In genomic region chr5:173017087-173017486, GRCh38 we compare ENCODE assay signal across 8 cellular contexts. TPM values are rescaled to one million over a fixed set of nuclear protein-coding genes. Genes with fewer than 3 reads are reported as not detected.
DNase-seq lines count a peak whose midpoint lies in the region; ATAC-seq and TF ChIP-seq lines count a peak whose summit lies in the region.
"Not testable (repeated sequence)": the region's sequence is repeated elsewhere in the genome, so short reads cannot be mapped to it uniquely, and the experiment has no call there.

No MANE protein-coding gene starts in this region.

- not testable (repeated sequence) for H3K4me1 ChIP-seq in GM23338 (ENCODE audit: insufficient read depth); endodermal cell (ENCODE audit: control insufficient read depth, insufficient read depth, low read length); smooth muscle cell (ENCODE audit: low read depth)
- H3K4me1 ChIP-seq in adipocyte (ENCODE audit: control insufficient read depth, insufficient read depth, low read length) (peaks cover 49% of the 10 kb centered on the region), upper lobe of right lung (peaks cover 48% of the 10 kb centered on the region)

- not testable (repeated sequence) for H3K4me3 ChIP-seq in GM23338, smooth muscle cell, upper lobe of right lung
- peak overlapping the region; percentile 13 for H3K4me3 ChIP-seq in adipocyte (ENCODE audit: low read length)
- peak overlapping the region; percentile 37 for H3K4me3 ChIP-seq in endodermal cell (ENCODE audit: low read length)

- not testable (repeated sequence) for H3K36me3 ChIP-seq in GM23338 (ENCODE audit: insufficient read depth); adipocyte (ENCODE audit: control insufficient read depth, insufficient read depth, low read length, severe bottlenecking); smooth muscle cell (ENCODE audit: low read depth)
- H3K36me3 ChIP-seq in endodermal cell (ENCODE audit: control insufficient read depth, insufficient read depth, low read length) (peaks cover 33% of the 10 kb centered on the region), upper lobe of right lung (peaks cover 22% of the 10 kb centered on the region)

- peak overlapping the region; percentile 79; the same call in 1 of the 2 replicates for H3K27ac Mint-ChIP-seq in GM23338
- H3K27ac Mint-ChIP-seq in activated CD4-positive, alpha-beta T cell treated with anti-CD3 and anti-CD28 coated beads for 36 hours: peak overlapping the region; percentile 73
- peak overlapping the region; percentile 84 for H3K27ac Mint-ChIP-seq in endodermal cell
- peak overlapping the region; percentile 9 to 84 (median 60) for H3K27ac Mint-ChIP-seq in naive thymus-derived CD8-positive, alpha-beta T cell

- H3K36me3 Mint-ChIP-seq in GM23338 (ENCODE audit: low read depth): peaks cover 22% of the 10 kb centered on the region; the same call in 2 of the 3 replicates
- peaks cover 34% of the 10 kb centered on the region for H3K36me3 Mint-ChIP-seq in activated CD4-positive, alpha-beta T cell treated with anti-CD3 and anti-CD28 coated beads for 36 hours (ENCODE audit: low read depth)
- H3K36me3 Mint-ChIP-seq in endodermal cell (ENCODE audit: low read depth): peaks cover 43% of the 10 kb centered on the region
- H3K36me3 Mint-ChIP-seq in naive thymus-derived CD8-positive, alpha-beta T cell: peaks cover 0 to 53% (median 18%) of the 10 kb centered on the region in 3 donors

- H3K9me3 ChIP-seq in adipocyte (ENCODE audit: control insufficient read depth, low read length); endodermal cell (ENCODE audit: control insufficient read depth, low read length); smooth muscle cell (replicated peaks; ENCODE audit: low read depth); upper lobe of right lung: not testable (repeated sequence)

- peaks cover 67% of the 10 kb centered on the region for H3K79me2 ChIP-seq in GM23338 (replicated peaks; ENCODE audit: insufficient read depth)
- H3K79me2 ChIP-seq in smooth muscle cell (ENCODE audit: low read depth): peaks cover 64% of the 10 kb centered on the region

- H3K27me3 ChIP-seq in GM23338 (ENCODE audit: insufficient read depth); adipocyte (replicated peaks; ENCODE audit: control insufficient read depth, insufficient read depth, low read length); endodermal cell (ENCODE audit: control insufficient read depth, insufficient read depth, low read length, poor library complexity, severe bottlenecking); layer of hippocampus (ENCODE audit: control insufficient read depth, insufficient read depth, low read length); smooth muscle cell (ENCODE audit: low read depth); upper lobe of right lung: not testable (repeated sequence)

- not testable (repeated sequence) for H2AFZ ChIP-seq in GM23338; smooth muscle cell (ENCODE audit: low read depth)

- 94 to 95% methylated on average over 6 to 15 of the region's 15 CpGs for WGBS in endodermal cell (ENCODE audit: insufficient coverage in 1 of 2, insufficient read length in 1 of 2), 2 experiments
- 94% methylated on average over 15 of the region's 15 CpGs for WGBS in smooth muscle cell (ENCODE audit: low lambda C conversion rate)

- ATAC-seq in GM23338; activated CD4-positive, alpha-beta T cell treated with anti-CD3 and anti-CD28 coated beads for 36 hours; naive thymus-derived CD8-positive, alpha-beta T cell; upper lobe of right lung: not testable (repeated sequence)

- not testable (repeated sequence) for H3K4me3 Mint-ChIP-seq in GM23338; activated CD4-positive, alpha-beta T cell treated with anti-CD3 and anti-CD28 coated beads for 36 hours; endodermal cell; naive thymus-derived CD8-positive, alpha-beta T cell

- H3K4me1 Mint-ChIP-seq in GM23338 (peaks cover 18% of the 10 kb centered on the region), endodermal cell (peaks cover 28% of the 10 kb centered on the region)
- peaks cover 38% of the 10 kb centered on the region for H3K4me1 Mint-ChIP-seq in activated CD4-positive, alpha-beta T cell treated with anti-CD3 and anti-CD28 coated beads for 36 hours
- peaks cover 30 to 57% (median 52%) of the 10 kb centered on the region in 4 donors for H3K4me1 Mint-ChIP-seq in naive thymus-derived CD8-positive, alpha-beta T cell

- peaks cover 22% of the 10 kb centered on the region for H4K20me1 ChIP-seq in GM23338 (replicated peaks; ENCODE audit: insufficient read depth)
- peaks cover 18% of the 10 kb centered on the region for H4K20me1 ChIP-seq in smooth muscle cell (ENCODE audit: low read depth)

- H3K9ac ChIP-seq in adipocyte (ENCODE audit: low read length) (peak overlapping the region; percentile 31), smooth muscle cell (ENCODE audit: low read depth) (peak overlapping the region; percentile 8)
- H3K9ac ChIP-seq in endodermal cell (ENCODE audit: extremely low read depth, low read length, poor library complexity, severe bottlenecking): not testable (repeated sequence)

- not testable (repeated sequence) for DNase-seq in GM23338 (ENCODE audit: low spot score); activated CD4-positive, alpha-beta T cell treated with anti-CD3 and anti-CD28 coated beads for 36 hours; adipocyte (ENCODE audit: low read depth); endodermal cell; naive thymus-derived CD8-positive, alpha-beta T cell; smooth muscle cell (lab: John Stamatoyannopoulos, UW; ENCODE audit: unreplicated experiment); upper lobe of right lung

- not testable (repeated sequence) for H3F3A ChIP-seq in GM23338 (replicated peaks; ENCODE audit: low read depth)
- H3F3A ChIP-seq in smooth muscle cell (ENCODE audit: low read depth): peaks cover 12% of the 10 kb centered on the region

- TF ChIP-seq CTCF in GM23338 (conservative IDR thresholded peaks at IDR 0.05; ENCODE audit: low read depth in 2 of 2); endodermal cell (conservative IDR thresholded peaks at IDR 0.05); smooth muscle cell (IDR thresholded peaks at IDR 0.05; ENCODE audit: borderline replicate concordance, insufficient read depth, poor library complexity, severe bottlenecking); upper lobe of right lung (IDR thresholded peaks at IDR 0.05): not testable (repeated sequence)

- H3K27ac ChIP-seq in GM23338 (ENCODE audit: low read depth); endodermal cell (ENCODE audit: low read depth, low read length): not testable (repeated sequence)
- H3K27ac ChIP-seq in layer of hippocampus (ENCODE audit: low read depth, low read length) (peak overlapping the region; percentile 52), smooth muscle cell (ENCODE audit: low read depth) (peak overlapping the region; percentile 85), upper lobe of right lung (peak overlapping the region; percentile 66)

- POLR2A ChIA-PET in activated CD4-positive, alpha-beta T cell treated with anti-CD3 and anti-CD28 coated beads for 36 hours (lab: Charles Lee): not testable (repeated sequence)
- POLR2A ChIA-PET in naive thymus-derived CD8-positive, alpha-beta T cell (lab: Charles Lee): interaction anchor here (0.7 kb wide), 1 partner anchor 15 kb away, joined by 6 read pairs; no protein-coding TSS in a partner anchor

- H3K4me2 ChIP-seq in GM23338: peak overlapping the region; percentile 37; the same call in 1 of the 2 replicates
- H3K4me2 ChIP-seq in smooth muscle cell: peak overlapping the region; percentile 67

- not testable (repeated sequence) for H3K9me2 ChIP-seq in GM23338 (ENCODE audit: insufficient read depth)

- intact Hi-C loops in activated CD4-positive, alpha-beta T cell treated with anti-CD3 and anti-CD28 coated beads for 36 hours (cut with DNase I, micrococcal nuclease); upper lobe of right lung (cut with DNase I): not testable (repeated sequence)

- not testable (repeated sequence) for H3K27me3 Mint-ChIP-seq in GM23338 (ENCODE audit: insufficient read depth, low read depth, poor library complexity); activated CD4-positive, alpha-beta T cell treated with anti-CD3 and anti-CD28 coated beads for 36 hours; endodermal cell (ENCODE audit: insufficient read depth); naive thymus-derived CD8-positive, alpha-beta T cell

- H3K9me3 Mint-ChIP-seq in GM23338; activated CD4-positive, alpha-beta T cell treated with anti-CD3 and anti-CD28 coated beads for 36 hours (ENCODE audit: low read depth); endodermal cell; naive thymus-derived CD8-positive, alpha-beta T cell: not testable (repeated sequence)

- CTCF ChIA-PET in activated CD4-positive, alpha-beta T cell treated with anti-CD3 and anti-CD28 coated beads for 36 hours (lab: Charles Lee): interaction anchor here (0.6 to 1.1 kb wide), 4 partner anchors 12 to 40 kb away, joined by 3 to 4 read pairs (median 4); no protein-coding TSS in a partner anchor

RNA-seq across cellular contexts. Expression of gene ATP6V0E1, which starts 33.5 kb away (rescaled TPM):
- total RNA-seq in GM23338 (2014; rRNA removed; shearing (Covaris generic)): 75.0 and 75.9 TPM in 2 replicates
- polyA plus RNA-seq in GM23338 (2016; fragmentation: Nextera tagmentation; extraction: Ambion mirVana) (217 and 250 TPM in 2 replicates), smooth muscle cell (431 and 445 TPM in 2 replicates)
- total RNA-seq in activated CD4-positive, alpha-beta T cell treated with anti-CD3 and anti-CD28 coated beads for 36 hours: 100 to 1,000 TPM; 102 to 109 TPM
- total RNA-seq in endodermal cell (100 to 1,000 TPM; 119 to 128 TPM), smooth muscle cell (201 and 247 TPM in 2 replicates), upper lobe of right lung (326 TPM)
- polyA plus RNA-seq in endodermal cell (2013, experiment 1 of 2): 93.0 TPM
- 84.4 TPM for polyA plus RNA-seq in endodermal cell (2013, experiment 2 of 2)
- 100 to 1,000 TPM; 141 to 150 TPM for total RNA-seq in naive thymus-derived CD8-positive, alpha-beta T cell
- 100 to 1,000 TPM; 411 to 532 (median 494) TPM for polyA plus RNA-seq in naive thymus-derived CD8-positive, alpha-beta T cell

RNA-seq across cellular contexts. Expression of gene CREBRF, which starts 39.1 kb away (rescaled TPM):
- 3.3 and 3.5 TPM in 2 replicates for total RNA-seq in GM23338 (2014; rRNA removed; shearing (Covaris generic))
- polyA plus RNA-seq in GM23338 (2016; fragmentation: Nextera tagmentation; extraction: Ambion mirVana) (2.0 TPM in 2 replicates), smooth muscle cell (6.9 and 8.1 TPM in 2 replicates)
- 10 to 100 TPM; 10.2 to 11.3 TPM for total RNA-seq in activated CD4-positive, alpha-beta T cell treated with anti-CD3 and anti-CD28 coated beads for 36 hours
- total RNA-seq in endodermal cell (10 to 100 TPM; 12.2 to 12.7 TPM), smooth muscle cell (11.3 and 18.5 TPM in 2 replicates), upper lobe of right lung (47.4 TPM)
- 10.2 TPM for polyA plus RNA-seq in endodermal cell (2013, experiment 1 of 2)
- polyA plus RNA-seq in endodermal cell (2013, experiment 2 of 2): 7.8 TPM
- 100 to 1,000 TPM in 1 of 2 experiments, 10 to 100 TPM in 1; 99.4 to 111 TPM for total RNA-seq in naive thymus-derived CD8-positive, alpha-beta T cell
- polyA plus RNA-seq in naive thymus-derived CD8-positive, alpha-beta T cell: 10 to 100 TPM; 52.6 to 61.6 (median 55.9) TPM

RNA-seq across cellular contexts. Expression of gene RPL26L1, which starts 57.9 kb away (rescaled TPM):
- total RNA-seq in GM23338 (2014; rRNA removed; shearing (Covaris generic)): 30.9 and 69.2 TPM in 2 replicates
- polyA plus RNA-seq in GM23338 (2016; fragmentation: Nextera tagmentation; extraction: Ambion mirVana): 148 and 160 TPM in 2 replicates
- 10 to 100 TPM; 62.8 to 72.6 TPM for total RNA-seq in activated CD4-positive, alpha-beta T cell treated with anti-CD3 and anti-CD28 coated beads for 36 hours
- total RNA-seq in endodermal cell: 10 to 100 TPM; 56.7 to 60.0 TPM
- polyA plus RNA-seq in endodermal cell (2013, experiment 1 of 2): 72.4 TPM
- 76.0 TPM for polyA plus RNA-seq in endodermal cell (2013, experiment 2 of 2)
- 10 to 100 TPM; 15.7 to 16.5 TPM for total RNA-seq in naive thymus-derived CD8-positive, alpha-beta T cell
- polyA plus RNA-seq in naive thymus-derived CD8-positive, alpha-beta T cell: 10 to 100 TPM; 38.2 to 42.1 (median 40.3) TPM
- total RNA-seq in smooth muscle cell: 75.5 and 83.2 TPM in 2 replicates
- 83.0 and 99.6 TPM in 2 replicates for polyA plus RNA-seq in smooth muscle cell
- total RNA-seq in upper lobe of right lung: 26.4 TPM
